Comparison of ENCODE assay signal across 1 cellular context in the genomic region with DNA sequence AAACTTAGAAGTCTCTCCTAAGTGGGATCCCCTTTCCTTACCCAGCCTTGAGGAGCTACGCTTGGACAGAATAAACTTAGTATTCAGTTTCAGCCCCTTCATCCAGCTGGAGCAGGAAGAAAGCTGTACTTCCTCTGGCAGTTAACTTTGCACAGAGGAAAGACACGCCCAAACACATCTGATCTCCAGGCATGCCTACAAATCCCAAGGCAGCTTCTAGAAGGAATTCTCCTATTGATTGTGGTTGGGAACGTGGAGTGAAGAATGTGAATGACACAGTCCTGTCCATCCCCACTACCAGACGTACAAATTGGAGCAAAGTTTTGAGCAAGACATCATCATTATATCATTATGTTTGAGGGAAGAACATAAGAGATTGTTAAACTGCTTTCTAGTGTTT.
TF ChIP-seq lines count a peak whose summit lies in the region.

No MANE protein-coding gene starts in this region.

TF ChIP-seq in IMR-90, 13 proteins besides CTCF, POLR2A, EP300 and RAD21 (continued from another document):
- TF ChIP-seq, protein P1, sequence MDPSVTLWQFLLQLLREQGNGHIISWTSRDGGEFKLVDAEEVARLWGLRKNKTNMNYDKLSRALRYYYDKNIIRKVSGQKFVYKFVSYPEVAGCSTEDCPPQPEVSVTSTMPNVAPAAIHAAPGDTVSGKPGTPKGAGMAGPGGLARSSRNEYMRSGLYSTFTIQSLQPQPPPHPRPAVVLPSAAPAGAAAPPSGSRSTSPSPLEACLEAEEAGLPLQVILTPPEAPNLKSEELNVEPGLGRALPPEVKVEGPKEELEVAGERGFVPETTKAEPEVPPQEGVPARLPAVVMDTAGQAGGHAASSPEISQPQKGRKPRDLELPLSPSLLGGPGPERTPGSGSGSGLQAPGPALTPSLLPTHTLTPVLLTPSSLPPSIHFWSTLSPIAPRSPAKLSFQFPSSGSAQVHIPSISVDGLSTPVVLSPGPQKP (IDR thresholded peaks at IDR 0.05; ENCODE audit: borderline replicate concordance, low read depth, low read length) = no peak
- TF ChIP-seq CHD1 (IDR thresholded peaks at IDR 0.05; ENCODE audit: low read depth, low read length) (no peak), FOS (IDR thresholded peaks at IDR 0.05; ENCODE audit: low read depth, low read length) (no peak), CEBPB (IDR thresholded peaks at IDR 0.05; ENCODE audit: low read depth, low read length) (no peak), MAZ (IDR thresholded peaks at IDR 0.05; ENCODE audit: borderline replicate concordance, low read depth, low read length) (no peak), MXI1 (IDR thresholded peaks at IDR 0.05; ENCODE audit: borderline replicate concordance, low read depth, low read length) (no peak)
